In genomic region chr17:79325707-79326106, GRCh38 we compare ENCODE assay signal across 1 cellular context.
TF ChIP-seq lines count a peak whose summit lies in the region.

No MANE protein-coding gene starts in this region.

TF ChIP-seq in SK-N-SH, 30 proteins besides CTCF, POLR2A, EP300 and RAD21 (continued from another document):
- TF ChIP-seq REST (IDR thresholded peaks at IDR 0.05; ENCODE audit: low read depth, low read length), result peak; percentile 95
TF ChIP-seq in SK-N-SH: peak in this region for 1.
